8 cellular contexts compared by ENCODE assay signal in the genomic region with DNA sequence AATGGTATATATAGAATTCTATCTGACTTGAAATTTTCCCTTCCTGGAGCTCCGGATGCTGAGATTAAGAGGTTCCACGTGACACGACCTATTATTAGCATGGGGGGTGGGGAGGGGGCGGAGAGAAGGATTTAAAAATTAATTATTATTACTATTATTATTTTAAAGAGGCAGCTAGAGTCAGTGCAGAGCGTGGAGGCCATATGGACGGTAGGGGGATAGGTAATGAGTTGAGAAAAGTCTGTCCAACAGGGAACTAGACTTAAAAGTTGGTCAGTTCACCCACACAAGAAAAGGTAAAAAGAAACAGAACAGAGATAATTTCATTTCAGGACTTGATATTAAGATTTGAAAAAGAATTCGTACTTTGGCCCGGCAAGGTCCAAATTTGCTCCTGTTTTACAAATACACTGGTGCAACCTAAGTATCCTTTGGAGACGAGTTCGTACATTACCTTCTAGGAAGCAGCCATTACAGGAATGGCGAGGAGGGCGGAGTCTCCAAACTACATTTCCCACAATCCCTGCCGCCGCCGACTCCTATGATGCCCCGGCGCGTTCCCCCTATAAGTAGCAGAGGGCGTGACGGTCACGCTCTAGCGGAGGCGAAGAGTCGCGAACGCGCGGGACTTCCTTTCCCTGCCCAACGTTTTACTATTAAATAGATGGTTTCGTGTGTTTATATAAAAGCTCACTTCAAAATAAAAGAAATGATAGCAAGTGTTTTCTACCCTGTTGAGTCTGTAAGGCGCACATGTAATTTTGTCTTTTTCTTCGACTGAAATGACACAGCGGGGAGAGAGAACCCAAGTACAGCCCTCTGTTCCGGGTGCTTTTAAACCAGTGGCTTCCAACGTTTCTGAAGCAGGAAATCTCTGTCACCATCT. TPM values are rescaled to one million over a fixed set of nuclear protein-coding genes. Genes with fewer than 3 reads are reported as not detected.
DNase-seq lines count a peak whose midpoint lies in the region; TF ChIP-seq lines count a peak whose summit lies in the region.

A gene with protein sequence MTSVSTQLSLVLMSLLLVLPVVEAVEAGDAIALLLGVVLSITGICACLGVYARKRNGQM (minus strand): TSS at position 481 of the 886 bp plus-strand sequence. CDS start 976 bp downstream, outside the sequence.

- H3K27me3 ChIP-seq in suprapubic skin, result no peaks in the 10 kb centered on the region

- H3K4me3 Mint-ChIP-seq in activated naive CD4-positive, alpha-beta T cell treated with anti-CD3 and anti-CD28 coated beads for 36 hours, result peak within 1 kb of the TSS; percentile 85

- CTCF ChIA-PET in HEK293T (lab: Yijun Ruan, JAX), result no interaction called here
- CTCF ChIA-PET in activated naive CD4-positive, alpha-beta T cell treated with anti-CD3 and anti-CD28 coated beads for 36 hours (lab: Charles Lee), result no interaction called here

- POLR2A ChIA-PET in HEK293T (lab: Yijun Ruan, JAX), result interaction anchor here (0.7 to 1.3 kb wide), 2 partner anchors 18 to 32 kb away, joined by 3 to 5 read pairs; partner anchors contain the start of gene GPR85

- TF ChIP-seq POLR2A in suprapubic skin (IDR thresholded peaks at IDR 0.05), result peak; percentile 13 to 72

- TF ChIP-seq EP300 in suprapubic skin (IDR thresholded peaks at IDR 0.05), result no peak

- H3K27me3 Mint-ChIP-seq in activated naive CD4-positive, alpha-beta T cell treated with anti-CD3 and anti-CD28 coated beads for 36 hours (ENCODE audit: low read depth), result no peaks in the 10 kb centered on the region

- intact Hi-C loops in activated naive CD4-positive, alpha-beta T cell treated with anti-CD3 and anti-CD28 coated beads for 36 hours (cut with micrococcal nuclease), result loop anchor here (1.0 to 5.0 kb wide), 6 partner anchors 178 to 1556 kb away; partner anchors contain the start of genes DOCK4, IMMP2L and ZNF277

- H3K27ac ChIP-seq in suprapubic skin, result no peak within 1 kb of the TSS

- peaks cover 28% of the 10 kb centered on the region for H3K4me1 Mint-ChIP-seq in activated naive CD4-positive, alpha-beta T cell treated with anti-CD3 and anti-CD28 coated beads for 36 hours (ENCODE audit: low read depth)

- H3K4me1 ChIP-seq in suprapubic skin, result peaks cover 14% of the 10 kb centered on the region

- no peaks in the 10 kb centered on the region for H3K9me3 Mint-ChIP-seq in activated naive CD4-positive, alpha-beta T cell treated with anti-CD3 and anti-CD28 coated beads for 36 hours

- no peaks in the 10 kb centered on the region for H3K9me3 ChIP-seq in suprapubic skin

- WGBS in suprapubic skin, result under 1% methylated on average over 35 of the region's 35 CpGs

- H3K36me3 ChIP-seq in suprapubic skin, result no peaks in the 10 kb centered on the region

- DNase-seq in GF-D8 (lab: John Stamatoyannopoulos, UW) (peak; percentile 72), HEK293T (ENCODE audit: extremely low spot score) (peak; percentile 87), NAMALWA (ENCODE audit: low spot score) (peak; percentile 96), SK-N-DZ (ENCODE audit: low spot score) (peak; percentile 88), germinal center (ENCODE audit: low spot score) (peak; percentile 86), nucleus accumbens (lab: John Stamatoyannopoulos, UW) (peak; percentile 42 to 97 (median 86)), suprapubic skin (ENCODE audit: low spot score in 2 of 2) (peak; percentile 94 to 96)
- peak; percentile 92 for DNase-seq in activated naive CD4-positive, alpha-beta T cell treated with anti-CD3 and anti-CD28 coated beads for 36 hours

- peaks cover 19% of the 10 kb centered on the region for H3K36me3 Mint-ChIP-seq in activated naive CD4-positive, alpha-beta T cell treated with anti-CD3 and anti-CD28 coated beads for 36 hours (ENCODE audit: low read depth)

- TF ChIP-seq CTCF in suprapubic skin (IDR thresholded peaks at IDR 0.05), result no peak

- H3K4me3 ChIP-seq in suprapubic skin, result peak within 1 kb of the TSS; percentile 51

- peak within 1 kb of the TSS; percentile 79 for H3K27ac Mint-ChIP-seq in activated naive CD4-positive, alpha-beta T cell treated with anti-CD3 and anti-CD28 coated beads for 36 hours

TF ChIP-seq in HEK293T, 16 proteins besides CTCF, POLR2A, EP300 and RAD21:
- TF ChIP-seq LEF1 (IDR thresholded peaks at IDR 0.05; ENCODE audit: borderline replicate concordance), result no peak
- TF ChIP-seq SP1 (IDR thresholded peaks at IDR 0.05), result no peak
- TF ChIP-seq TARDBP (IDR thresholded peaks at IDR 0.05), result peak; percentile 90
- no peak for TF ChIP-seq BHLHE40 (IDR thresholded peaks at IDR 0.05; ENCODE audit: borderline replicate concordance)
- TF ChIP-seq ELF4 (IDR thresholded peaks at IDR 0.05), result no peak; the same call in 1 of the 2 replicates
- no peak for TF ChIP-seq FOXK2 (IDR thresholded peaks at IDR 0.05)
- no peak for TF ChIP-seq SUZ12 (IDR thresholded peaks at IDR 0.05)
- TF ChIP-seq FOXA1 (IDR thresholded peaks at IDR 0.05), result no peak
- no peak for TF ChIP-seq ARNT (IDR thresholded peaks at IDR 0.05)
- no peak for TF ChIP-seq NFRKB (IDR thresholded peaks at IDR 0.05)
- TF ChIP-seq L3MBTL2 (conservative IDR thresholded peaks at IDR 0.05), result peak; percentile 90
- no peak for TF ChIP-seq ZNF384 (IDR thresholded peaks at IDR 0.05)

RNA-seq across cellular contexts. Expression of the gene that starts here (rescaled TPM):
- 60.7 and 89.9 TPM in 2 replicates for polyA plus RNA-seq in SK-N-DZ (2014; cell fraction: cytosol; rRNA removed)
- 62.6 and 67.6 TPM in 2 replicates for polyA plus RNA-seq in SK-N-DZ (2014; cell fraction: nucleus; rRNA removed)
- total RNA-seq in activated naive CD4-positive, alpha-beta T cell treated with anti-CD3 and anti-CD28 coated beads for 36 hours, result 10 to 100 TPM; 40.1 to 41.2 TPM
- total RNA-seq in suprapubic skin, result 10 to 100 TPM; 12.7 to 24.3 (median 18.0) TPM
